ENCODE assay signal across 22 cellular contexts in the genomic region with DNA sequence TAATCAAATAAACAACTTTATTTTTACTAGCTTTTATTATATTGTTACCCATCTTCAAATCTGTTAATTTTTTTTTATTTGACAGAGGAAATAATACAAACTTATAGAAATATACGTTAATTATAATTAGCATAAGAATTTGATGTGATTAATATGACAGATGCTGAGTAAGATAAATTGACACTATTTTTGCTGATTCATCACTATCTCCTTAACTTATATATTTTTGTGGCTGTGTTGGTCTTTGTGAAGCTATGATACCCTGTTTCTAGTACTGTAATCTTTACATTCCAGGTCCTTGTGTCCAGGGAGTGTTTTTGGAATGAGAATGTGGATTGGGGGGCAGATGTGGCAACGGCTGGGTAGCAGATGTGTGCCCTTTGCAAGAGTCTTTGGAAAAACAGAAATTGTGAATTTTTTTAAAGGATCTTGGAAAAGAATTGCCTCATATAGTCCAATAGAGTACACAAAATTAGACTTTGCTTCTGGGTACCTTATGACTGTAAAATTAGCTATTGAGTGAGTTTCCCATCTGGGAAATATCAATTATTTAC.
DNase-seq lines count a peak whose midpoint lies in the region; ATAC-seq, FAIRE-seq and TF ChIP-seq lines count a peak whose summit lies in the region.
"Had no signal": no experiment of that assay in that cellular context is flagged by ENCODE, and none has a peak within 500 bp of the region (broad histone marks: within the 10 kb centered on the region; RNA-seq: fewer than 3 reads in every experiment).

No MANE protein-coding gene starts in this region.

- no peak for TF ChIP-seq RAD21 in H1 (IDR thresholded peaks at IDR 0.05 in 1 of 2, conservative IDR thresholded peaks at IDR 0.05 in 1 of 2; ENCODE audit: low read depth in 2 of 2, low read length in 2 of 2)

- no peak overlapping the region for H2AK5ac ChIP-seq in H1 (ENCODE audit: low read depth, low read length)

- no peak for ATAC-seq in HG02938 (IDR thresholded peaks at IDR 0.05; ENCODE audit: unreplicated experiment)
- ATAC-seq in GM18907 (IDR thresholded peaks at IDR 0.05; ENCODE audit: unreplicated experiment) = no peak

- H2BK15ac ChIP-seq in H1 (ENCODE audit: low read length) = no peak overlapping the region

- no peak overlapping the region for H3K4ac ChIP-seq in H1 (replicated peaks; ENCODE audit: insufficient read length, low read depth, low read length)

- no peak overlapping the region for H3K9ac ChIP-seq in H1 (replicated peaks in 1 of 4; ENCODE audit: extremely low read depth in 1 of 4, low read depth in 3 of 4, low read length in 3 of 4)
- H3K9ac ChIP-seq: BLaER1 treated with 17β-estradiol and CSF1 and Interleukin-3, amounts not matched to agents 10 nM and 100 nM; GM23248 had no signal

- no peak overlapping the region for H4K8ac ChIP-seq in H1 (ENCODE audit: extremely low read depth, insufficient read depth, low read length)

- 92% methylated on average over 2 of the region's 2 CpGs; no CpG with 5 or more reads in 1 of the 2 experiments for WGBS in H1 (ENCODE audit: extremely low coverage in 1 of 2, insufficient coverage in 1 of 2, insufficient read length in 1 of 2, insufficient replicate concordance in 2 of 2, low coverage in 1 of 2, low lambda C conversion rate in 2 of 2, missing lambda C conversion rate in 1 of 2), 2 experiments

- no peak overlapping the region for H3K56ac ChIP-seq in H1 (replicated peaks; ENCODE audit: insufficient read length, low read depth, low read length)

- no peak overlapping the region for H3K18ac ChIP-seq in H1 (ENCODE audit: extremely low read depth, low read length)

- H3K9me3 ChIP-seq in H1 (ENCODE audit: insufficient read depth in 2 of 2, low read depth in 1 of 2, low read length in 1 of 2) = peaks cover 9 to 12% of the 10 kb centered on the region in 2 experiments
- H3K9me3 ChIP-seq: BE2C, HAP-1 had no signal

- no peak overlapping the region for H3K14ac ChIP-seq in H1 (ENCODE audit: insufficient read length)

- no peak overlapping the region for H3K4me3 ChIP-seq in AG10803 (ENCODE audit: low read length)
- H3K4me3 ChIP-seq in HFF-Myc (replicated peaks; ENCODE audit: low read depth, low read length) = no peak overlapping the region
- H3K4me3 ChIP-seq in H1 (ENCODE audit: extremely low read depth in 1 of 4, insufficient read depth in 2 of 4, low read depth in 3 of 4, low read length in 4 of 4) = no peak overlapping the region
- H3K4me3 ChIP-seq: BLaER1 treated with 17β-estradiol and CSF1 and Interleukin-3, amounts not matched to agents 10 nM and 100 nM; GM23248; HAP-1 had no signal

- no peak overlapping the region for H3K27ac ChIP-seq in H1 (ENCODE audit: low read depth, low read length)
- H3K27ac ChIP-seq in substantia nigra (ENCODE audit: low read depth, low read length, poor library complexity, severe bottlenecking) = no peak overlapping the region
- H3K27ac ChIP-seq: BLaER1 treated with 17β-estradiol and CSF1 and Interleukin-3, amounts not matched to agents 10 nM and 100 nM; GM23248 had no signal

- no peak overlapping the region for H2BK12ac ChIP-seq in H1 (ENCODE audit: low read depth, low read length)

- H3K79me2 ChIP-seq in H1 (ENCODE audit: control insufficient read depth in 1 of 2, insufficient read depth in 2 of 2, low read length in 2 of 2) = no peaks in the 10 kb centered on the region

- H3K36me3 ChIP-seq in H1 (ENCODE audit: control insufficient read depth in 2 of 4, insufficient read depth in 4 of 4, low read length in 3 of 4) = no peaks in the 10 kb centered on the region
- H3K36me3 ChIP-seq: BE2C; BLaER1 treated with 17β-estradiol and CSF1 and Interleukin-3, amounts not matched to agents 10 nM and 100 nM; HAP-1 had no signal

- no peak for TF ChIP-seq EP300 in H1 (IDR thresholded peaks at IDR 0.05; ENCODE audit: borderline replicate concordance in 1 of 2, low read depth in 2 of 2, low read length in 2 of 2)

- H4K5ac ChIP-seq in H1 (ENCODE audit: insufficient read length, low read depth, low read length) = no peak overlapping the region

- no peaks in the 10 kb centered on the region for H3K27me3 ChIP-seq in H1 (replicated peaks in 1 of 4; ENCODE audit: control insufficient read depth in 3 of 4, extremely low read depth in 1 of 4, insufficient read depth in 3 of 4, low read length in 3 of 4)
- H3K27me3 ChIP-seq: BE2C; BLaER1 treated with 17β-estradiol and CSF1 and Interleukin-3, amounts not matched to agents 10 nM and 100 nM had no signal

- TF ChIP-seq POLR2A in H1 (IDR thresholded peaks at IDR 0.05; ENCODE audit: control extremely low read depth in 1 of 2, low read depth in 2 of 2, low read length in 2 of 2) = no peak

- H3K23me2 ChIP-seq in H1 (ENCODE audit: low read depth, low read length) = no peaks in the 10 kb centered on the region

- H3K79me1 ChIP-seq in H1 (ENCODE audit: low read depth, low read length) = no peaks in the 10 kb centered on the region

- no peaks in the 10 kb centered on the region for H4K20me1 ChIP-seq in H1 (replicated peaks in 1 of 2; ENCODE audit: control insufficient read depth in 1 of 2, insufficient read depth in 2 of 2, low read length in 2 of 2)
- H4K20me1 ChIP-seq: BLaER1 treated with 17β-estradiol and CSF1 and Interleukin-3, amounts not matched to agents 10 nM and 100 nM had no signal

- CTCF ChIA-PET in H1 (lab: Charles Lee; ENCODE audit: partially characterized antibody) = no interaction called here

- H3K4me1 ChIP-seq in H1 (replicated peaks in 1 of 4; ENCODE audit: control insufficient read depth in 3 of 4, insufficient read depth in 4 of 4, low read length in 3 of 4) = no peaks in the 10 kb centered on the region
- H3K4me1 ChIP-seq: BE2C; BLaER1 treated with 17β-estradiol and CSF1 and Interleukin-3, amounts not matched to agents 10 nM and 100 nM; HAP-1 had no signal

- no peak overlapping the region for H2BK120ac ChIP-seq in H1 (replicated peaks; ENCODE audit: low read depth, low read length)

- no peak for FAIRE-seq in H1 (lab: Jason Lieb, UNC)
- FAIRE-seq: GM12891, GM18507, H54 had no signal

- POLR2A ChIA-PET in H1 (lab: Charles Lee; ENCODE audit: partially characterized antibody) = no interaction called here

- H2AFZ ChIP-seq in H1 (ENCODE audit: low read length) = no peak overlapping the region
- H2AFZ ChIP-seq: GM23248 had no signal

- TF ChIP-seq CTCF in AG10803 (conservative IDR thresholded peaks at IDR 0.05; ENCODE audit: low read length) (no peak), HFF-Myc (IDR thresholded peaks at IDR 0.05; ENCODE audit: low read depth, low read length, missing control alignments) (no peak), H1 (IDR thresholded peaks at IDR 0.05; ENCODE audit: control extremely low read depth in 1 of 3, insufficient read depth in 1 of 3, low read depth in 1 of 3, low read length in 3 of 3) (no peak)

- H4K91ac ChIP-seq in H1 (replicated peaks; ENCODE audit: insufficient read length, low read length) = no peak overlapping the region

- no peak overlapping the region for H2BK5ac ChIP-seq in H1 (ENCODE audit: low read depth, low read length)

- H3K23ac ChIP-seq in H1 (ENCODE audit: insufficient read length) = no peak overlapping the region

- no peak overlapping the region for H3K4me2 ChIP-seq in H1 (ENCODE audit: insufficient read depth in 1 of 2, low read depth in 2 of 2, low read length in 2 of 2)
- H3K4me2 ChIP-seq: BLaER1 treated with 17β-estradiol and CSF1 and Interleukin-3, amounts not matched to agents 10 nM and 100 nM had no signal

- DNase-seq in AG10803 (ENCODE audit: low read depth) (peak; percentile 64), HFF-Myc (ENCODE audit: extremely low read depth, low read depth) (peak; percentile 19), H1 (ENCODE audit: low read depth in 1 of 2, low spot score in 2 of 2) (no peak), fibroblast of peridontal ligament (ENCODE audit: extremely low read depth) (peak; percentile 38), substantia nigra (lab: John Stamatoyannopoulos, UW) (no peak)
- no peak for DNase-seq in stimulated activated CD4-positive, alpha-beta T cell treated with anti-CD3 and anti-CD28 coated beads, Interleukin-1b, Interleukin-23, amount 100 ng/mL, for 48 hours
- DNase-seq: AML-193; BE2C; CD4-positive, alpha-beta T cell; CD8-positive, alpha-beta memory T cell; DMS 273 treated with DMSO at 0.1 percent for 48 hours; DMS53; DMS79 treated with DMSO at 0.1 percent for 48 hours; GF-D8; GM23248 had no signal

- no peak overlapping the region for H2BK20ac ChIP-seq in H1 (ENCODE audit: low read length)

TF ChIP-seq in H1, 55 proteins besides CTCF, POLR2A, EP300 and RAD21:
- TF ChIP-seq MAFK (IDR thresholded peaks at IDR 0.05; ENCODE audit: low read depth, low read length) = peak; percentile 81
- no peak for TF ChIP-seq BCL11A (IDR thresholded peaks at IDR 0.05; ENCODE audit: low read depth in 2 of 2, low read length in 2 of 2)
- TF ChIP-seq, protein P1, sequence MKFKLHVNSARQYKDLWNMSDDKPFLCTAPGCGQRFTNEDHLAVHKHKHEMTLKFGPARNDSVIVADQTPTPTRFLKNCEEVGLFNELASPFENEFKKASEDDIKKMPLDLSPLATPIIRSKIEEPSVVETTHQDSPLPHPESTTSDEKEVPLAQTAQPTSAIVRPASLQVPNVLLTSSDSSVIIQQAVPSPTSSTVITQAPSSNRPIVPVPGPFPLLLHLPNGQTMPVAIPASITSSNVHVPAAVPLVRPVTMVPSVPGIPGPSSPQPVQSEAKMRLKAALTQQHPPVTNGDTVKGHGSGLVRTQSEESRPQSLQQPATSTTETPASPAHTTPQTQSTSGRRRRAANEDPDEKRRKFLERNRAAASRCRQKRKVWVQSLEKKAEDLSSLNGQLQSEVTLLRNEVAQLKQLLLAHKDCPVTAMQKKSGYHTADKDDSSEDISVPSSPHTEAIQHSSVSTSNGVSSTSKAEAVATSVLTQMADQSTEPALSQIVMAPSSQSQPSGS (IDR thresholded peaks at IDR 0.05; ENCODE audit: low read length) = no peak

Comparison
In these comparisons a context has a peak if more than half of its experiments do, and no peak if none do; other contexts are left out.
1. DNase-seq: peak in AG10803 (single experiment), HFF-Myc (single experiment) and fibroblast of peridontal ligament (single experiment); none in H1 (0 of 2), substantia nigra (0 of 49) and stimulated activated CD4-positive, alpha-beta T cell treated with anti-CD3 and anti-CD28 coated beads, Interleukin-1b, Interleukin-23, amount 100 ng/mL, for 48 hours (single experiment).